Comparison of ENCODE assay signal across 9 cellular contexts in the genomic region with DNA sequence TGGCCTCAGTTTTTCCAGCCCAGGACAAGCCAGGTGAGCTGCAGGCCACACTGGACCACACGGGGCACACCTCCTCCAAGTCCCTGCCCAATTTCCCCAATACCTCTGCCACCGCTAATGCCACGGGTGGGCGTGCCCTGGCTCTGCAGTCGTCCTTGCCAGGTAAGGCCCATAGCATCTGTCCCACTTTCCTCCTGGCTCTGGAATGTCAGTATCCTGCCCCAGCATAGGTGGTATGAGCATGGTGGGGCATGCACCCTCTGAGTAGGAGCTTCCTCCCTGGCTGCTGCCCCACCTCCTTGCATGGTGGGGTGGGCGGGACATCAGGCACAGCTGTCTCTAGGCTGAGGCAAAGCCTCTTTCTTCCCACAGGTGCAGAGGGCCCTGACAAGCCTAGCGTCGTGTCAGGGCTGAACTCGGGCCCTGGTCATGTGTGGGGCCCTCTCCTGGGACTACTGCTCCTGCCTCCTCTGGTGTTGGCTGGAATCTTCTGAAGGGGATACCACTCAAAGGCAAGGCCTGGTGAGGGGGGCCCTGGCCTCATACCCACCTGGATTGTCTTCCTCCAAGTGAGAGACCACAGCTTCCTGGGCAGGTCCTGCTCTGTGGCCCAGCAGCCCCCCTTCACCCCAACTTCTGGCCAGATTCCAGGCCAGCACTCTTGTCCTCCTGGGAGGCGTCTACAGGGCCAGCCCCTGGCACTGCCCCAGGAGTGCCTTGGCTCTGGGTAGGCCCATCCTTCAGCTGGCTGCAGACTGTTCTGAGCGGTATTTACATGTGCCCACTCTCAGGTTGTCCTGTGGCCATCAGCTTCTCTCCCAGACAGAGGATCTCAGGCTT. TPM values are rescaled to one million over a fixed set of nuclear protein-coding genes. Genes with fewer than 3 reads are reported as not detected.
DNase-seq lines count a peak whose midpoint lies in the region; ATAC-seq and TF ChIP-seq lines count a peak whose summit lies in the region.
"Had no signal": no experiment of that assay in that cellular context is flagged by ENCODE, and none has a peak within 500 bp of the region (broad histone marks: within the 10 kb centered on the region; RNA-seq: fewer than 3 reads in every experiment).

No MANE protein-coding gene starts in this region.

- TF ChIP-seq EP300 in SK-N-SH (IDR thresholded peaks at IDR 0.05; ENCODE audit: borderline replicate concordance in 1 of 2, low read depth in 1 of 2, low read length in 1 of 2) (no peak), transverse colon (IDR thresholded peaks at IDR 0.05; ENCODE audit: low read depth) (no peak)

- H3K4me2 ChIP-seq in SK-N-SH, result no peak overlapping the region

- H3K27ac ChIP-seq in SK-N-SH (ENCODE audit: low read depth in 2 of 2, low read length in 1 of 2), result no peak overlapping the region; a peak in 1 of 4 replicates
- peak overlapping the region in 1 of 4 donors; percentile 21 for H3K27ac ChIP-seq in transverse colon

- H3K9me3 ChIP-seq in SK-N-SH (no peaks in the 10 kb centered on the region), transverse colon (no peaks in the 10 kb centered on the region)

- H3K4me3 ChIP-seq in SK-N-SH (ENCODE audit: low read depth in 2 of 2, low read length in 1 of 2) (no peak overlapping the region), transverse colon (no peak overlapping the region)

- no peak overlapping the region for H2AFZ ChIP-seq in SK-N-SH (ENCODE audit: low read depth)

- TF ChIP-seq RAD21 in SK-N-SH (IDR thresholded peaks at IDR 0.05; ENCODE audit: low read length), result no peak

- H3K36me3 ChIP-seq in SK-N-SH (replicated peaks in 1 of 2; ENCODE audit: control insufficient read depth in 1 of 2, insufficient read depth in 2 of 2, low read length in 1 of 2) (peaks cover 6 to 18% of the 10 kb centered on the region in 2 experiments), transverse colon (peaks cover 0 to 13% (median 2%) of the 10 kb centered on the region in 4 donors)

- in situ Hi-C loops in transverse colon (cut with MboI; ENCODE audit: low pct_ligation_motif_present in 1 of 4, low pct_unique_long_range_greater_than_20kb in 1 of 4, low sequenced_read_pairs in 3 of 4), result no loop called here

- H3K9me3 Mint-ChIP-seq in activated naive CD8-positive, alpha-beta T cell treated with anti-CD3 and anti-CD28 coated beads, Interleukin-2, amount 10 ng/mL, durations not matched to agents 7 days and 5 days, result no peaks in the 10 kb centered on the region
- no peaks in the 10 kb centered on the region for H3K9me3 Mint-ChIP-seq in activated naive CD8-positive, alpha-beta T cell treated with anti-CD3 and anti-CD28 coated beads for 36 hours
- H3K9me3 Mint-ChIP-seq: neural crest cell had no signal

- TF ChIP-seq CTCF in SK-N-SH (IDR thresholded peaks at IDR 0.05) (no peak), transverse colon (IDR thresholded peaks at IDR 0.05) (no peak)

- H3K4me1 ChIP-seq in SK-N-SH (ENCODE audit: control insufficient read depth in 1 of 2, insufficient read depth in 2 of 2, low read depth in 1 of 2, low read length in 1 of 2) (peaks cover 3 to 14% of the 10 kb centered on the region in 2 experiments; a peak in 1 of 4 replicates), transverse colon (peaks cover 0 to 5% (median 0%) of the 10 kb centered on the region in 4 donors)

- peaks cover 10% of the 10 kb centered on the region for H3K36me3 Mint-ChIP-seq in activated naive CD8-positive, alpha-beta T cell treated with anti-CD3 and anti-CD28 coated beads, Interleukin-2, amount 10 ng/mL, durations not matched to agents 7 days and 5 days
- peaks cover 10% of the 10 kb centered on the region for H3K36me3 Mint-ChIP-seq in activated naive CD8-positive, alpha-beta T cell treated with anti-CD3 and anti-CD28 coated beads for 36 hours

- no peaks in the 10 kb centered on the region for H3K79me2 ChIP-seq in SK-N-SH (ENCODE audit: insufficient read depth)

- no peaks in the 10 kb centered on the region for H3K27me3 Mint-ChIP-seq in activated naive CD8-positive, alpha-beta T cell treated with anti-CD3 and anti-CD28 coated beads, Interleukin-2, amount 10 ng/mL, durations not matched to agents 7 days and 5 days
- no peaks in the 10 kb centered on the region for H3K27me3 Mint-ChIP-seq in activated naive CD8-positive, alpha-beta T cell treated with anti-CD3 and anti-CD28 coated beads for 36 hours

- H3F3A ChIP-seq in SK-N-SH (replicated peaks; ENCODE audit: insufficient read depth), result peaks cover 21% of the 10 kb centered on the region

- peak; percentile 77 for ATAC-seq in activated naive CD8-positive, alpha-beta T cell treated with anti-CD3 and anti-CD28 coated beads, Interleukin-2, amount 10 ng/mL, durations not matched to agents 7 days and 5 days (ENCODE audit: low read depth)
- ATAC-seq in HG03520 (IDR thresholded peaks at IDR 0.05; ENCODE audit: unreplicated experiment), result no peak

- H3K4me3 Mint-ChIP-seq in activated naive CD8-positive, alpha-beta T cell treated with anti-CD3 and anti-CD28 coated beads, Interleukin-2, amount 10 ng/mL, durations not matched to agents 7 days and 5 days, result peak overlapping the region; percentile 66
- no peak overlapping the region for H3K4me3 Mint-ChIP-seq in activated naive CD8-positive, alpha-beta T cell treated with anti-CD3 and anti-CD28 coated beads for 36 hours

- no peaks in the 10 kb centered on the region for H3K27me3 ChIP-seq in SK-N-SH (ENCODE audit: insufficient read depth)
- H3K27me3 ChIP-seq in transverse colon, result no peaks in the 10 kb centered on the region

- POLR2A ChIA-PET in activated naive CD8-positive, alpha-beta T cell treated with anti-CD3 and anti-CD28 coated beads, Interleukin-2, amount 10 ng/mL, durations not matched to agents 7 days and 5 days (lab: Charles Lee), result interaction anchor here (0.5 to 1.5 kb wide), 5 partner anchors 9 to 1737 kb away, joined by 3 to 10 read pairs (median 3); a partner anchor contains a TSS
- POLR2A ChIA-PET in SK-N-SH (lab: Yijun Ruan, JAX), result no interaction called here

- peaks cover 6% of the 10 kb centered on the region; the same call in 1 of the 2 replicates for H4K20me1 ChIP-seq in SK-N-SH (ENCODE audit: insufficient read depth)

- H3K9me2 ChIP-seq in SK-N-SH, result no peaks in the 10 kb centered on the region

- H3K27ac Mint-ChIP-seq in activated naive CD8-positive, alpha-beta T cell treated with anti-CD3 and anti-CD28 coated beads, Interleukin-2, amount 10 ng/mL, durations not matched to agents 7 days and 5 days, result peak overlapping the region; percentile 74
- H3K27ac Mint-ChIP-seq in activated naive CD8-positive, alpha-beta T cell treated with anti-CD3 and anti-CD28 coated beads for 36 hours, result no peak overlapping the region

- no peak for TF ChIP-seq POLR2A in transverse colon (IDR thresholded peaks at IDR 0.05)

- intact Hi-C loops in transverse colon (cut with DNase I; ENCODE audit: low total_unique reads), result no loop called here

- 72% methylated on average over 8 of the region's 11 CpGs for WGBS in SK-N-SH (ENCODE audit: low lambda C conversion rate)
- WGBS in transverse colon (ENCODE audit: low coverage in 1 of 2), 2 donors, result 78% methylated on average over 10 of the region's 11 CpGs; no CpG with 5 or more reads in 1 of the 2 donors

- CTCF ChIA-PET in SK-N-SH (lab: Yijun Ruan, JAX), result interaction anchor here (1.0 to 1.4 kb wide), 3 partner anchors 14 to 55 kb away, joined by 3 to 4 read pairs (median 4); no protein-coding TSS in a partner anchor

- no peak overlapping the region for H3K9ac ChIP-seq in SK-N-SH

- peaks cover 38% of the 10 kb centered on the region for H3K4me1 Mint-ChIP-seq in activated naive CD8-positive, alpha-beta T cell treated with anti-CD3 and anti-CD28 coated beads, Interleukin-2, amount 10 ng/mL, durations not matched to agents 7 days and 5 days
- peaks cover 36% of the 10 kb centered on the region for H3K4me1 Mint-ChIP-seq in activated naive CD8-positive, alpha-beta T cell treated with anti-CD3 and anti-CD28 coated beads for 36 hours

- peak; percentile 58 for DNase-seq in activated naive CD8-positive, alpha-beta T cell treated with anti-CD3 and anti-CD28 coated beads, Interleukin-2, amount 10 ng/mL, durations not matched to agents 7 days and 5 days
- no peak for DNase-seq in activated naive CD8-positive, alpha-beta T cell treated with anti-CD3 and anti-CD28 coated beads for 36 hours
- DNase-seq in SK-N-SH (no peak), glomerular visceral epithelial cell (ENCODE audit: extremely low spot score) (peak; percentile 53), transverse colon (peak; percentile 30), NCI-H2227 treated with DMSO at 0.1 percent for 48 hours (lab: John Stamatoyannopoulos, UW) (no peak), GDM1 (lab: John Stamatoyannopoulos, UW) (no peak)

TF ChIP-seq in SK-N-SH, 30 proteins besides CTCF, POLR2A, EP300 and RAD21:
- TF ChIP-seq TEAD4 (IDR thresholded peaks at IDR 0.05; ENCODE audit: borderline replicate concordance, insufficient read depth) (no peak), NFIC (IDR thresholded peaks at IDR 0.05; ENCODE audit: borderline replicate concordance) (peak; percentile 53)

RNA-seq across cellular contexts. Expression of a gene that starts 9.1 kb away (rescaled TPM):
- total RNA-seq in activated naive CD8-positive, alpha-beta T cell treated with anti-CD3 and anti-CD28 coated beads, Interleukin-2, amount 10 ng/mL, durations not matched to agents 7 days and 5 days, result under 1 TPM; 0.37 to 0.86 TPM
- total RNA-seq in activated naive CD8-positive, alpha-beta T cell treated with anti-CD3 and anti-CD28 coated beads for 36 hours, result under 1 TPM; 0.18 to 0.39 TPM
- 0.02 TPM in 1 of 2 replicates, not detected in the other for polyA plus RNA-seq in SK-N-SH (2012; rRNA removed)
- polyA plus RNA-seq in SK-N-SH (2012; cell fraction: cytosol; rRNA removed), result not detected in 2 replicates
- 0.15 and 0.17 TPM in 2 replicates for polyA plus RNA-seq in SK-N-SH (2012; cell fraction: nucleus; rRNA removed)
- 1 to 10 TPM in 2 of 4 donors, under 1 TPM in 1, not detected in 1; 0.60 to 5.6 (median 4.0) TPM for total RNA-seq in transverse colon
- total RNA-seq: neural crest cell had no signal

RNA-seq across cellular contexts. Expression of a gene that starts 22.3 kb away (rescaled TPM):
- 100 to 1,000 TPM; 135 to 139 TPM for total RNA-seq in activated naive CD8-positive, alpha-beta T cell treated with anti-CD3 and anti-CD28 coated beads, Interleukin-2, amount 10 ng/mL, durations not matched to agents 7 days and 5 days
- 100 to 1,000 TPM; 102 to 103 TPM for total RNA-seq in activated naive CD8-positive, alpha-beta T cell treated with anti-CD3 and anti-CD28 coated beads for 36 hours
- 137 and 151 TPM in 2 replicates for polyA plus RNA-seq in SK-N-SH (2012; rRNA removed)
- polyA plus RNA-seq in SK-N-SH (2012; cell fraction: cytosol; rRNA removed), result 105 and 130 TPM in 2 replicates
- 211 and 216 TPM in 2 replicates for polyA plus RNA-seq in SK-N-SH (2012; cell fraction: nucleus; rRNA removed)
- total RNA-seq in transverse colon, result 100 to 1,000 TPM; 123 to 190 (median 152) TPM

RNA-seq across cellular contexts. Expression of a gene that starts 41.8 kb away (rescaled TPM):
- 10 to 100 TPM in 1 of 2 experiments, 1 to 10 TPM in 1; 9.8 to 12.4 TPM for total RNA-seq in activated naive CD8-positive, alpha-beta T cell treated with anti-CD3 and anti-CD28 coated beads, Interleukin-2, amount 10 ng/mL, durations not matched to agents 7 days and 5 days
- total RNA-seq in activated naive CD8-positive, alpha-beta T cell treated with anti-CD3 and anti-CD28 coated beads for 36 hours, result 1 to 10 TPM; 1.7 to 1.8 TPM
- polyA plus RNA-seq in SK-N-SH (2012; rRNA removed), result not detected in 2 replicates
- polyA plus RNA-seq in SK-N-SH (2012; cell fraction: cytosol; rRNA removed), result 0.01 TPM in 1 of 2 replicates, not detected in the other
- polyA plus RNA-seq in SK-N-SH (2012; cell fraction: nucleus; rRNA removed), result 0.13 and 0.16 TPM in 2 replicates
- total RNA-seq in transverse colon, result 10 to 100 TPM; 13.1 to 46.4 (median 29.6) TPM
- total RNA-seq: neural crest cell had no signal

Comparison
In these comparisons a context has a peak if more than half of its experiments do, and no peak if none do; other contexts are left out.
1. DNase-seq: peak in activated naive CD8-positive, alpha-beta T cell treated with anti-CD3 and anti-CD28 coated beads, Interleukin-2, amount 10 ng/mL, durations not matched to agents 7 days and 5 days (single experiment), glomerular visceral epithelial cell (single experiment) and transverse colon (single experiment); none in activated naive CD8-positive, alpha-beta T cell treated with anti-CD3 and anti-CD28 coated beads for 36 hours (single experiment), SK-N-SH (single experiment), NCI-H2227 treated with DMSO at 0.1 percent for 48 hours (single experiment) and GDM1 (single experiment).